In the genomic region with DNA sequence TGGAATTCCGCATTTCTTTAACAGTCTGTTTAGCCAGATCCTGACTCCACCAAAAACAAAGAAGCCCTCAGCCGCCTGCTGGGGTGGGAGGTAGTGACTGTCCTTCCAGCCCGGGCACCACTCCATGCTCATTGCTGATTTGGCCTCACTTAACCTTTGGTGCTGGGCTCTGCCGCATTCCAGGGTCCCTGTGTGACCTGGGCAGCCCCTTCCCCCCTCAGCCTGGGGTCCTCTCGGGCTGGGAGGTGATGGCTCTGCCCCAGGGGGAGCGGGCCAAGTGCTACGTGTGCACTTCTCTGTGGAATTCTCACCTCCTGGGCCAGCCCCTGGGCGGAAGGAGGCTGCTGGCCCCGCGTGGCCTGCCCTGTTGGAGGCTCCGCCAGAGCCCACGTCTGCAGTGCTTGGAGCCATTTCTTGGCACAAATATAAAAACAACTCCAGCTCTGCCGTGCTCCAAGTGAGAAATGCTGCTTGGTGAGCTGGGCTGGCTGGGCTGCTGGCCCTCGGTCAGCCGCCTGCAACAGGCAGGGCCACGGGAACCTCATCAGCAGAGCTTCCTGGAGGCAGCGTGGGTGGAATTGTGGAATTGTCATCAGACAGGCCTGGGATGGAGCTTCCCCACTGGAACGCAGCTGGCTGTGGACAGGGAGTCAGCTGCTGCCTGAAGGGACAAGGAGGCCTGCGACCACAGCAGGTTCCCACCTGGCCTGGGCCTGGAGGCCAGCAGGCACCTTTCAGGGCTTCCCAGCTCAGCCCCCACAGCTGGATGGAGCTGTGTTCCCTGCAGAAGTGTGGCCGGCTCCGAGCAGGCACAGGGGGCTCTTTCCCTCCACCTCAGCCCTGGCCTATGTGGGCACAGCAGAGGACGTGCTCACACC, we compare ENCODE assay signal across 8 cellular contexts.
DNase-seq lines count a peak whose midpoint lies in the region; ATAC-seq and TF ChIP-seq lines count a peak whose summit lies in the region.

No MANE protein-coding gene starts in this region.

- peak overlapping the region; percentile 67 to 84 for H3K27ac ChIP-seq in tibial artery

- H3K36me3 ChIP-seq in tibial artery: no peaks in the 10 kb centered on the region

- H3K4me1 ChIP-seq in tibial artery: peaks cover 0 to 58% (median 36%) of the 10 kb centered on the region in 4 donors

- DNase-seq in RPMI7951 (ENCODE audit: low read depth): peak; percentile 75
- DNase-seq in fibroblast of the conjunctiva (ENCODE audit: low read depth): peak; percentile 20
- DNase-seq in myocyte (ENCODE audit: low read depth): peak; percentile 81
- peak; percentile 56 to 89 for DNase-seq in tibial artery
- no peak for DNase-seq in NCI-H2171 treated with DMSO at 0.1 percent for 48 hours (lab: John Stamatoyannopoulos, UW)
- no peak for DNase-seq in NCI-H82 (lab: John Stamatoyannopoulos, UW)
- DNase-seq in NCI-H1417 (lab: John Stamatoyannopoulos, UW): no peak

- no peak for TF ChIP-seq CTCF in tibial artery (IDR thresholded peaks at IDR 0.05)

- no peaks in the 10 kb centered on the region for H3K27me3 ChIP-seq in tibial artery

- ATAC-seq in GM21737 (IDR thresholded peaks at IDR 0.05; ENCODE audit: unreplicated experiment): no peak

- intact Hi-C loops in tibial artery (cut with DNase I; ENCODE audit: low total_unique reads): no loop called here

- H3K4me3 ChIP-seq in tibial artery: no peak overlapping the region

- no peaks in the 10 kb centered on the region for H3K9me3 ChIP-seq in tibial artery

Comparison
In these comparisons a context has a peak if more than half of its experiments do, and no peak if none do; other contexts are left out.
1. DNase-seq: peak in RPMI7951 (single experiment), fibroblast of the conjunctiva (single experiment), myocyte (single experiment) and tibial artery (2 of 2); none in NCI-H2171 treated with DMSO at 0.1 percent for 48 hours (single experiment), NCI-H82 (single experiment) and NCI-H1417 (0 of 3).